In genomic region chr17:32483451-32484019, GRCh38 we compare ENCODE assay signal across 9 cellular contexts. TPM values are rescaled to one million over a fixed set of nuclear protein-coding genes. Genes with fewer than 3 reads are reported as not detected.
A peak's percentile ranks its signal among the peaks of the same experiment; 100 is the strongest.
DNase-seq lines count a peak whose midpoint lies in the region; ATAC-seq and TF ChIP-seq lines count a peak whose summit lies in the region.
"Had no signal": no experiment of that assay in that cellular context is flagged by ENCODE, and none has a peak within 500 bp of the region (broad histone marks: within the 10 kb centered on the region; RNA-seq: fewer than 3 reads in every experiment).

No MANE protein-coding gene starts in this region.

- peak overlapping the region; percentile 88 to 97 (median 95) for H3K27ac Mint-ChIP-seq in nephron

- H3K4me1 Mint-ChIP-seq in nephron: peaks cover 34% of the 10 kb centered on the region

- H3K27me3 Mint-ChIP-seq in nephron (ENCODE audit: low read depth): no peaks in the 10 kb centered on the region

- H3K9me3 Mint-ChIP-seq in nephron: no peaks in the 10 kb centered on the region

- H3K4me3 ChIP-seq in fibroblast of villous mesenchyme (ENCODE audit: low read depth, low read length): no peak overlapping the region
- H3K4me3 ChIP-seq: SJSA1 had no signal

- peak overlapping the region; percentile 73 to 77 (median 74) for H3K4me3 Mint-ChIP-seq in nephron

- peaks cover 37% of the 10 kb centered on the region for H3K36me3 Mint-ChIP-seq in nephron (ENCODE audit: low read depth)

- ATAC-seq in GM21526 (IDR thresholded peaks at IDR 0.05; ENCODE audit: low FRiP score, unreplicated experiment): no peak

- DNase-seq in CD1c-positive myeloid dendritic cell (ENCODE audit: extremely low spot score) (peak; percentile 56), H4 (ENCODE audit: low spot score) (peak; percentile 68), NCI-H446 (lab: John Stamatoyannopoulos, UW) (peak; percentile 75 to 87), fibroblast of villous mesenchyme (ENCODE audit: low read depth) (peak; percentile 66), 8988T (no peak)
- peak; percentile 38 to 46 for DNase-seq in activated T-cell treated with anti-CD3 and anti-CD28 coated beads, Interleukin-2, amount 50 U/mL, for 48 hours

- TF ChIP-seq CTCF in fibroblast of villous mesenchyme (IDR thresholded peaks at IDR 0.05; ENCODE audit: insufficient read depth, low read depth, low read length): peak; percentile 66
- TF ChIP-seq CTCF in nephron (IDR thresholded peaks at IDR 0.05; ENCODE audit: unreplicated experiment in 3 of 3): peak; percentile 63 to 70 (median 69)

RNA-seq across cellular contexts. Expression of gene CDK5R1, which starts 3.3 kb away (rescaled TPM):
- 2.5 and 3.2 TPM in 2 replicates for total RNA-seq in H4 (2014; rRNA removed; shearing (Covaris generic))
- 0.64 and 0.86 TPM in 2 replicates for total RNA-seq in fibroblast of villous mesenchyme

RNA-seq across cellular contexts. Expression of gene PSMD11, which starts 39.2 kb away (rescaled TPM):
- total RNA-seq in H4 (2014; rRNA removed; shearing (Covaris generic)): 119 and 172 TPM in 2 replicates
- total RNA-seq in fibroblast of villous mesenchyme: 105 and 117 TPM in 2 replicates
